In genomic region chr3:61922118-61922517, GRCh38 we compare ENCODE assay signal across 21 cellular contexts.
"Had no signal": no experiment of that assay in that cellular context is flagged by ENCODE, and none has a peak within 500 bp of the region (broad histone marks: within the 10 kb centered on the region; RNA-seq: fewer than 3 reads in every experiment).

No MANE protein-coding gene starts in this region.

- H3K9me3 ChIP-seq: body of pancreas, ovary, testis, uterus had no signal

- H3K36me3 ChIP-seq: ovary, uterus had no signal

- H3K4me1 ChIP-seq: testis had no signal

- DNase-seq: activated CD4-positive, alpha-beta T cell treated with anti-CD3 and anti-CD28 coated beads for 4 hours; activated CD4-positive, alpha-beta T cell treated with anti-CD3 and anti-CD28 coated beads, Interleukin-2, amount 50 U/mL, for 4 hours; activated naive CD4-positive, alpha-beta T cell; activated T-cell treated with anti-CD3 and anti-CD28 coated beads for 4 hours; activated T-cell treated with anti-CD3 and anti-CD28 coated beads, Interleukin-2, amount 50 U/mL, for 72 hours; aorta; body of pancreas; foreskin melanocyte; glutamatergic neuron; islet precursor cell; left colon; mammary epithelial cell; midbrain; naive thymus-derived CD4-positive, alpha-beta T cell; ovary; stimulated activated CD4-positive, alpha-beta T cell treated with anti-CD3 and anti-CD28 coated beads, Interleukin-12 subunit alpha, Interleukin-12 subunit beta, amount 100 ng/mL, for 4 hours; stimulated activated CD4-positive, alpha-beta T cell treated with anti-CD3 and anti-CD28 coated beads, Interleukin-4, amount 100 ng/mL, for 1 hour; stimulated activated naive CD8-positive, alpha-beta T cell treated with anti-CD3 and anti-CD28 coated beads, Interleukin-15, Interleukin-2, amounts not matched to agents 100 U/mL and 50 U/mL, for 24 hours; testis; uterus had no signal

- H3K27ac ChIP-seq: body of pancreas, ovary, skin epidermis, testis, uterus had no signal

- H3K27me3 ChIP-seq: body of pancreas, ovary, testis, uterus had no signal

- H3K4me3 ChIP-seq: body of pancreas, ovary, skin epidermis, testis, uterus had no signal
